9 cellular contexts compared by ENCODE assay signal in the genomic region with DNA sequence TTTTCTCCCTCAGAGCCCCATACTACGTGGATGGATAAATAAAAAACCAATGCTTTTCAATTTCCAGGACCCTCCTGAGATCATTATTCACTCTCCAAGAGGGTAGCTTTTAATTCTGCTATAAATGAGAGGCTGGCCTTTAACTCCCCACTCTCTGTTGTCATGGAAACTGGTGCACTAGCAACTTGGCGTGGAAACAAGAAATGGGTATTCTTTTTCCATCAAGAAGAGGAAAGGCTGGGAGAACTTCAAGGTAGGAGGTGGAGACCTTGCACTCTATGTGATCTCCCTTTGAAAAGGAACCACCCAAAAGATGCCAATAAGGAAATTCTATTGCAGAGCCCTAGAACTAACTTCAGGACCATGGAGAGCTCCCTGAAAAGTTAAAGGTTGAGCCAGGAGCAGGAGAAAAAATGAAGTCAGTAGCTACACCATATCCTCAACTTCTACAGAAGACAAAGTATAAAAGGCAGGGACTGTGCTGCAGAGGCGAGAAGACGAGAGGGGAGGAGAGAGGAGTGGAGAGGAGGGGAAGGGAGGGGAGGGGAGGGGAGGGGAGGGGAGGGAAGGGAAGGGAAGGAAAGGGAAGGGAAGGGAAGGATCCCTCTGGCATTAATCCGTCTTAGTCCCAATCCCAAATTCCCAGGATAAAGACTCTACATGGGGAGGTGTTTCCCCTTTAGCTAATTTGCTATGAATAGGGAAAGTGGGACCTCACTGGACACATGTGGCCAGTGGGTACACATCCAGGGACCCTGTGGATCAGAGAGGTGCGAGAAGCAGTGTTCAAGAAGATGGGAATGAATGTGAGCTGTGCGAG. TPM values are rescaled to one million over a fixed set of nuclear protein-coding genes. Genes with fewer than 3 reads are reported as not detected.
DNase-seq lines count a peak whose midpoint lies in the region; ATAC-seq and TF ChIP-seq lines count a peak whose summit lies in the region.
"Had no signal": no experiment of that assay in that cellular context is flagged by ENCODE, and none has a peak within 500 bp of the region (broad histone marks: within the 10 kb centered on the region; RNA-seq: fewer than 3 reads in every experiment).

No MANE protein-coding gene starts in this region.

- H3K9ac ChIP-seq in adipocyte (ENCODE audit: low read length) = no peak overlapping the region

- no peaks in the 10 kb centered on the region for H3K9me3 ChIP-seq in adipocyte (ENCODE audit: control insufficient read depth, low read length)
- no peaks in the 10 kb centered on the region for H3K9me3 ChIP-seq in BE2C
- no peaks in the 10 kb centered on the region for H3K9me3 ChIP-seq in suprapubic skin

- H3K36me3 ChIP-seq in adipocyte (ENCODE audit: control insufficient read depth, insufficient read depth, low read length, severe bottlenecking) (no peaks in the 10 kb centered on the region), BE2C (no peaks in the 10 kb centered on the region), suprapubic skin (no peaks in the 10 kb centered on the region)

- no peak for TF ChIP-seq CTCF in BE2C (IDR thresholded peaks at IDR 0.05; ENCODE audit: low read depth, low read length)
- no peak for TF ChIP-seq CTCF in suprapubic skin (IDR thresholded peaks at IDR 0.05)

- no peak overlapping the region for H3K4me3 ChIP-seq in adipocyte (ENCODE audit: low read length)
- no peak overlapping the region for H3K4me3 ChIP-seq in BE2C (ENCODE audit: low read depth, low read length)
- H3K4me3 ChIP-seq in suprapubic skin = no peak overlapping the region

- H3K4me1 ChIP-seq in adipocyte (ENCODE audit: control insufficient read depth, insufficient read depth, low read length) (no peaks in the 10 kb centered on the region), BE2C (no peaks in the 10 kb centered on the region), suprapubic skin (no peaks in the 10 kb centered on the region)

- peaks cover 34% of the 10 kb centered on the region for H3K27me3 ChIP-seq in adipocyte (replicated peaks; ENCODE audit: control insufficient read depth, insufficient read depth, low read length)
- H3K27me3 ChIP-seq in BE2C = no peaks in the 10 kb centered on the region; the same call in 1 of the 2 replicates
- peaks cover 22% of the 10 kb centered on the region for H3K27me3 ChIP-seq in suprapubic skin

- ATAC-seq in GM19455 (IDR thresholded peaks at IDR 0.05; ENCODE audit: unreplicated experiment) (no peak), GM19023 (IDR thresholded peaks at IDR 0.05; ENCODE audit: unreplicated experiment) (no peak)
- ATAC-seq: Panc1 had no signal

- TF ChIP-seq EP300 in suprapubic skin (IDR thresholded peaks at IDR 0.05) = no peak

- H3K27ac ChIP-seq in suprapubic skin = no peak overlapping the region

- DNase-seq in EL (peak; percentile 24), HT-29 (ENCODE audit: low spot score) (peak; percentile 60), adipocyte (ENCODE audit: low read depth) (peak; percentile 60), iPS-NIHi7 (ENCODE audit: extremely low spot score) (peak; percentile 79), BE2C (no peak), suprapubic skin (ENCODE audit: low spot score in 2 of 2) (no peak)

- 71% methylated on average over 6 of the region's 7 CpGs for WGBS in suprapubic skin

- TF ChIP-seq POLR2A in suprapubic skin (IDR thresholded peaks at IDR 0.05) = no peak

RNA-seq across cellular contexts. Expression of a gene that starts 46.7 kb away (rescaled TPM):
- 9.1 and 9.6 TPM in 2 replicates for total RNA-seq in HT-29 (2014; rRNA removed; shearing (Covaris generic))
- 3.9 TPM for polyA plus RNA-seq in BE2C (2012; ENCODE audit: insufficient read depth, insufficient read length, low read depth)
- total RNA-seq in suprapubic skin = 1 to 10 TPM; 2.3 to 5.7 (median 3.9) TPM

Comparison
In these comparisons a context has a peak if more than half of its experiments do, and no peak if none do; other contexts are left out.
1. DNase-seq: peak in EL (single experiment), HT-29 (single experiment), adipocyte (single experiment) and iPS-NIHi7 (single experiment); none in BE2C (single experiment) and suprapubic skin (0 of 2).